In genomic region chr1:16014509-16015482, GRCh38 we compare ENCODE assay signal across 1 cellular context.
TF ChIP-seq lines count a peak whose summit lies in the region.

No MANE protein-coding gene starts in this region.

TF ChIP-seq in H1, 55 proteins besides CTCF, POLR2A, EP300 and RAD21:
- TF ChIP-seq SRF (IDR thresholded peaks at IDR 0.05; ENCODE audit: low read depth, low read length) (no peak), BCL11A (IDR thresholded peaks at IDR 0.05; ENCODE audit: low read depth in 2 of 2, low read length in 2 of 2) (no peak), CHD7 (IDR thresholded peaks at IDR 0.05; ENCODE audit: insufficient replicate concordance, low read length) (no peak), SP4 (IDR thresholded peaks at IDR 0.05; ENCODE audit: low read length) (no peak), KDM5A (IDR thresholded peaks at IDR 0.05; ENCODE audit: low read length) (no peak), E2F6 (IDR thresholded peaks at IDR 0.05) (no peak), YY1 (IDR thresholded peaks at IDR 0.05; ENCODE audit: low read depth, low read length) (no peak), JUN (IDR thresholded peaks at IDR 0.05; ENCODE audit: low read depth, low read length) (no peak), MAFK (IDR thresholded peaks at IDR 0.05; ENCODE audit: low read depth, low read length) (no peak), SIN3A (conservative IDR thresholded peaks at IDR 0.05 in 1 of 2, IDR thresholded peaks at IDR 0.05 in 1 of 2; ENCODE audit: low read depth in 1 of 2, low read length in 2 of 2) (no peak), POLR2AphosphoS5 (IDR thresholded peaks at IDR 0.05; ENCODE audit: low read depth, low read length) (no peak), SP1 (IDR thresholded peaks at IDR 0.05; ENCODE audit: low read depth, low read length) (no peak)
